12 cellular contexts compared by ENCODE assay signal in the genomic region with DNA sequence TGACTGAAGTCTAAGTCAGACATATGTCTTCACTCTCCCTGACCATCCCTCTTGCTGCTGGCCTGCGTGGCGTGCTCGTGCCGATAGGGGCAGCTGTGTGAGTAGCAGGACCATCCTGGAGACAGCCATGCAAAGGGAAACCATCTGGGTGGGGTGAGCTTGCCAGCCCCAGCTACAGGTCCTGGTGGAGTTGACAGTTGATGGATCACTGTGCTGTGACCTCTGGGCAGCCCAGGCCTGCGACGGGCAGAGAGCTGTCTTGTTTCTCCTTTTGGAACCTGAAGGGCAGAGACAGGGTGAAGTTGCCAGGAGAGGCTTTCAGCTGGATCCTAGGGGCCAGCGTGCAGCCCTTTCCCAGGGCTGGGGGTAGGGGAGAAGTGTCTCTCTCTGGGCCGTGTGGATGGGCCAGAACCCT. TPM values are rescaled to one million over a fixed set of nuclear protein-coding genes. Genes with fewer than 3 reads are reported as not detected.
DNase-seq lines count a peak whose midpoint lies in the region; ATAC-seq, FAIRE-seq and TF ChIP-seq lines count a peak whose summit lies in the region.
"Had no signal": no experiment of that assay in that cellular context is flagged by ENCODE, and none has a peak within 500 bp of the region (broad histone marks: within the 10 kb centered on the region; RNA-seq: fewer than 3 reads in every experiment).

No MANE protein-coding gene starts in this region.

- H3K27me3 ChIP-seq in layer of hippocampus (ENCODE audit: control insufficient read depth, insufficient read depth, low read length): no peaks in the 10 kb centered on the region
- no peaks in the 10 kb centered on the region for H3K27me3 ChIP-seq in skeletal muscle tissue (ENCODE audit: control insufficient read depth in 3 of 3, insufficient read depth in 3 of 3, low read length in 3 of 3)
- H3K27me3 ChIP-seq: SJCRH30 had no signal

- H3K9ac ChIP-seq in skeletal muscle tissue (ENCODE audit: low read depth in 1 of 3, low read length in 3 of 3): peak overlapping the region in 1 of 3 donors; percentile 40

- no peaks in the 10 kb centered on the region for H3K9me3 ChIP-seq in skeletal muscle tissue (ENCODE audit: control insufficient read depth in 3 of 3, low read length in 3 of 3)
- H3K9me3 ChIP-seq: HAP-1 had no signal

- no peaks in the 10 kb centered on the region for H3K36me3 ChIP-seq in skeletal muscle tissue (ENCODE audit: control insufficient read depth in 3 of 3, insufficient read depth in 3 of 3, low read length in 3 of 3)
- H3K36me3 ChIP-seq: HAP-1, SJCRH30 had no signal

- FAIRE-seq in D721Med (lab: Jason Lieb, UNC): no peak

- H3K4me3 ChIP-seq in cardiac fibroblast (replicated peaks in 1 of 2; ENCODE audit: low read depth in 2 of 2, low read length in 2 of 2) (no peak overlapping the region), skeletal muscle tissue (ENCODE audit: low read length in 3 of 3) (peak overlapping the region in 1 of 3 donors; percentile 13)
- H3K4me3 ChIP-seq: HAP-1, SJCRH30 had no signal

- H3K27ac ChIP-seq in layer of hippocampus (ENCODE audit: low read depth, low read length) (peak overlapping the region; percentile 46), skeletal muscle tissue (ENCODE audit: low read depth, low read length) (peak overlapping the region; percentile 82)
- H3K27ac ChIP-seq: SJCRH30 had no signal

- TF ChIP-seq CTCF in cardiac fibroblast (IDR thresholded peaks at IDR 0.05; ENCODE audit: low read depth, low read length) (peak; percentile 62), D721Med (IDR thresholded peaks at IDR 0.05; ENCODE audit: insufficient read depth, missing control alignments) (no peak)

- peak; percentile 33 for DNase-seq in G401 (ENCODE audit: low spot score)
- DNase-seq in cardiac fibroblast (ENCODE audit: low read depth in 2 of 2): peak; percentile 56 to 70
- no peak for DNase-seq in D721Med (ENCODE audit: insufficient read length, low spot score)
- DNase-seq in medulla oblongata (ENCODE audit: extremely low spot score): no peak
- DNase-seq: activated naive CD8-positive, alpha-beta T cell treated with anti-CD3 and anti-CD28 coated beads, Interleukin-2, amount 10 ng/mL, durations not matched to agents 7 days and 5 days; DND-41; SJCRH30 had no signal

- ATAC-seq in HG03342 (IDR thresholded peaks at IDR 0.05; ENCODE audit: unreplicated experiment) (no peak), HG03097 (IDR thresholded peaks at IDR 0.05; ENCODE audit: low FRiP score, unreplicated experiment) (no peak)

- in situ Hi-C loops in G401 (cut with HindIII; ENCODE audit: low sequenced_read_pairs): no loop called here

- H3K4me1 ChIP-seq in skeletal muscle tissue (ENCODE audit: control insufficient read depth in 3 of 3, insufficient read depth in 3 of 3, low read length in 3 of 3): peaks cover 41 to 53% (median 50%) of the 10 kb centered on the region in 3 donors

RNA-seq across cellular contexts. Expression of a gene that starts 44.7 kb away (rescaled TPM):
- total RNA-seq in G401 (2014; rRNA removed; shearing (Covaris generic)): 5.0 and 5.8 TPM in 2 replicates
- total RNA-seq in skeletal muscle tissue: 12.5 TPM

Comparison
In these comparisons a context has a peak if more than half of its experiments do, and no peak if none do; other contexts are left out.
1. DNase-seq: peak in G401 (single experiment) and cardiac fibroblast (2 of 2); none in D721Med (single experiment) and medulla oblongata (single experiment).